1 cellular context compared by ENCODE assay signal in the genomic region with DNA sequence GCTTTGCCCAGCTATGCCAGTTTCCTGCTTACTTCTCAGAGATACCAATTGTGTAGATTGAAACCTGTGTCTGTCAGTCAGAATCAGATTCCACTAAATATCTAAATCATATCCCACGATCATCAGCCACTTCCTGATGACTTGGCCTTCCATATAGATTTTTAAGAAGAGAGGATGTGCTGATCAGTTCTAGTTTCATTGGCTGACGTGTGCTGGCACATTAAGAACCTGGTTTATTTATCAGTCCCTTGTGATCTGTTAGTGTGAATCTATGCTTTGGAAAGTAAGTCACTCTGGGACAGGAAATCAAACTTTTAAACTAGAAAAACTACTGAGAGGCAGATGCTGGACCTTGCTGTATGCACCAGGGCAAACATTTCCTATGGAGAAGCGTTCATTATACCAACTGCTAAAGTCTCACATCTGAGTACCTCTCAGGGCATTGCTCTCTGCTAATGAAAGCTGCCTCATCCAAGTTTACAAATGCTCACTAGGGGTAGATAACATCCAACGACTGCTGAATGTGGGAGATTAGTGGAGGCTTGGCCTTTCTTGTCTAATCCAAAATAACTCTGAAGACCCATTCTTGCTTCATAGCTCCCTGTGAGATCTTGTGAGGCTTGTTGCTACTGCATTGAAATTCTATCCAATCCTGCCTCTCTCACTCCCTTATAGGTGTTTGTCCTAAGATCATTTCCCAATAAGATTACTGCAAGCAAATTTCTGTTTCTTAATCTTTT.
TF ChIP-seq lines count a peak whose summit lies in the region.

No MANE protein-coding gene starts in this region.

TF ChIP-seq in H1, 55 proteins besides CTCF, POLR2A, EP300 and RAD21:
- TF ChIP-seq, protein P1, sequence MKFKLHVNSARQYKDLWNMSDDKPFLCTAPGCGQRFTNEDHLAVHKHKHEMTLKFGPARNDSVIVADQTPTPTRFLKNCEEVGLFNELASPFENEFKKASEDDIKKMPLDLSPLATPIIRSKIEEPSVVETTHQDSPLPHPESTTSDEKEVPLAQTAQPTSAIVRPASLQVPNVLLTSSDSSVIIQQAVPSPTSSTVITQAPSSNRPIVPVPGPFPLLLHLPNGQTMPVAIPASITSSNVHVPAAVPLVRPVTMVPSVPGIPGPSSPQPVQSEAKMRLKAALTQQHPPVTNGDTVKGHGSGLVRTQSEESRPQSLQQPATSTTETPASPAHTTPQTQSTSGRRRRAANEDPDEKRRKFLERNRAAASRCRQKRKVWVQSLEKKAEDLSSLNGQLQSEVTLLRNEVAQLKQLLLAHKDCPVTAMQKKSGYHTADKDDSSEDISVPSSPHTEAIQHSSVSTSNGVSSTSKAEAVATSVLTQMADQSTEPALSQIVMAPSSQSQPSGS (IDR thresholded peaks at IDR 0.05; ENCODE audit: low read length): no peak
- no peak for TF ChIP-seq SP2 (IDR thresholded peaks at IDR 0.05; ENCODE audit: low read length)
- no peak for TF ChIP-seq SRF (IDR thresholded peaks at IDR 0.05; ENCODE audit: low read depth, low read length)
- no peak for TF ChIP-seq JUND (IDR thresholded peaks at IDR 0.05; ENCODE audit: low read length)
- TF ChIP-seq RXRA (IDR thresholded peaks at IDR 0.05; ENCODE audit: insufficient read depth, low read depth, low read length): no peak
- no peak for TF ChIP-seq SP4 (IDR thresholded peaks at IDR 0.05; ENCODE audit: low read length)
- TF ChIP-seq, protein P2, sequence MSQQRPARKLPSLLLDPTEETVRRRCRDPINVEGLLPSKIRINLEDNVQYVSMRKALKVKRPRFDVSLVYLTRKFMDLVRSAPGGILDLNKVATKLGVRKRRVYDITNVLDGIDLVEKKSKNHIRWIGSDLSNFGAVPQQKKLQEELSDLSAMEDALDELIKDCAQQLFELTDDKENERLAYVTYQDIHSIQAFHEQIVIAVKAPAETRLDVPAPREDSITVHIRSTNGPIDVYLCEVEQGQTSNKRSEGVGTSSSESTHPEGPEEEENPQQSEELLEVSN (IDR thresholded peaks at IDR 0.05): no peak
TF ChIP-seq in H1: peak in this region for 0.
